8 cellular contexts compared by ENCODE assay signal in the genomic region with DNA sequence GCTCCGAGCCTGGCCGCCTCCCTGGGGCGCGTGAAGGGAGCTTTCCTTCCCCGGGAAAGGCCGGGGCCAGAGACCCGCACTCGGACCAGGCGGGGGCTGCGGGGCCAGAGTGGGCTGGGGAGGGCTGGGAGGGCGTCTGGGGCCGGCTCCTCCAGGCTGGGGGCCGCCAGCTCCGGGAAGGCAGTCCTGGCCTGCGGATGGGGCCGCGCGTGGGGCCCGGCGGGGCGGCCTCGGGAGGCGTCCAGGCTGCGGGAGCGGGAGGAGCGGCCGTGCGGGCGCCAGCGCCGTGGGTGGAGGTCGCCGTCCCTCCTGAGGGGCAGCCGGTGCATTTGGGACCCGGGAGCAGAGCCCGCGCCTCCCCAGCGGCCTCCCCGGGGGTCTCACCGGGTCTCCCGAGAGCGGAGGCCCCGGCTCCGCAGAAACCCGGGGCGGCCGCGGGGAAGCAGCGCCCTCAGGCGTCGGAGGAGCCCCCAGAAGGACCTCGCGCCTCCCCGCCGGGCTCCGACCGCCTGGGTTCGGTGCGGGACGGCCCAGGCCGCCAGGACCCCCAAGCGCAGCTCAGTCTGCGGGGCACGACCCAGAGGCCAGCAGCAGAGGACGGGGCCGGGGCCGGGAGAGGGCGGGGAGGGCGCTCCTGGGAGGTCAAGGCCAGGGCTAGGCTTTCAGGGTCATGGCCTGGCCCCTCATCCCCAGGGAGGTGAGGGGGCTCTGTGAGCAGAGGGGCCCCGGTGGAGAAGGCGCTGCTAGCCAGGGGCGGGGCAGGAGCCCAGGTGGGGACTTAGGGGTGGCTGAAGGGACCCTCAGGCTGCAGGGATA. TPM values are rescaled to one million over a fixed set of nuclear protein-coding genes. Genes with fewer than 3 reads are reported as not detected.
A peak's percentile ranks its signal among the peaks of the same experiment; 100 is the strongest.
DNase-seq lines count a peak whose midpoint lies in the region; ATAC-seq and TF ChIP-seq lines count a peak whose summit lies in the region.

No MANE protein-coding gene starts in this region.

- WGBS in transverse colon (ENCODE audit: low coverage in 1 of 2), 2 donors = 1% methylated on average over 51 of the region's 72 CpGs; no CpG with 5 or more reads in 1 of the 2 donors

- in situ Hi-C loops in transverse colon (cut with MboI; ENCODE audit: low pct_ligation_motif_present in 1 of 4, low pct_unique_long_range_greater_than_20kb in 1 of 4, low sequenced_read_pairs in 3 of 4) = loop anchor here in 1 of 4 donors (10.0 to 25.0 kb wide), 2 partner anchors 48 to 120 kb away; a partner anchor contains a TSS

- H3K4me3 Mint-ChIP-seq in HFFc6 = no peak overlapping the region
- H3K4me3 Mint-ChIP-seq in naive B cell = peak overlapping the region; percentile 83 to 98 (median 96)

- DNase-seq in AG08395 (ENCODE audit: low spot score) (peak; percentile 70), HFFc6 (no peak), naive B cell (peak; percentile 75), transverse colon (peak; percentile 47), DMS153 treated with DMSO at 0.1 percent for 48 hours (lab: John Stamatoyannopoulos, UW; ENCODE audit: unreplicated experiment) (no peak), NCI-H187 treated with DMSO at 0.1 percent for 48 hours (lab: John Stamatoyannopoulos, UW) (no peak)
- peak; percentile 72 to 73 for DNase-seq in activated CD4-positive, alpha-beta T cell treated with anti-CD3 and anti-CD28 coated beads for 4 hours
- peak; percentile 68 for DNase-seq in effector CD4-positive, alpha-beta T cell

- H3K27me3 ChIP-seq in transverse colon = peaks cover 69% of the 10 kb centered on the region

- peak overlapping the region in 2 of 4 donors; percentile 19 to 49 for H3K27ac ChIP-seq in transverse colon

- TF ChIP-seq EP300 in transverse colon (IDR thresholded peaks at IDR 0.05; ENCODE audit: low read depth) = no peak

- H3K36me3 Mint-ChIP-seq in HFFc6 (ENCODE audit: low read depth) (no peaks in the 10 kb centered on the region), naive B cell (no peaks in the 10 kb centered on the region)

- H3K27me3 Mint-ChIP-seq in HFFc6 (ENCODE audit: insufficient read depth) = peaks cover 13% of the 10 kb centered on the region
- H3K27me3 Mint-ChIP-seq in naive B cell = no peaks in the 10 kb centered on the region

- no peaks in the 10 kb centered on the region for H3K36me3 ChIP-seq in transverse colon

- peaks cover 29% of the 10 kb centered on the region for H3K4me1 Mint-ChIP-seq in HFFc6 (ENCODE audit: low read depth)
- H3K4me1 Mint-ChIP-seq in naive B cell = peaks cover 45 to 63% (median 53%) of the 10 kb centered on the region in 3 donors

- no peaks in the 10 kb centered on the region for H3K9me3 ChIP-seq in transverse colon

- peak; percentile 52 to 57 for ATAC-seq in naive B cell (ENCODE audit: low read depth in 2 of 2)

- TF ChIP-seq CTCF in HFFc6 (IDR thresholded peaks at IDR 0.05) (peak; percentile 64), transverse colon (IDR thresholded peaks at IDR 0.05) (peak; percentile 26 to 59 (median 40))

- peaks cover 10 to 31% (median 25%) of the 10 kb centered on the region in 4 donors for H3K4me1 ChIP-seq in transverse colon

- intact Hi-C loops in transverse colon (cut with DNase I; ENCODE audit: low total_unique reads) = no loop called here

- no peak for TF ChIP-seq POLR2A in transverse colon (IDR thresholded peaks at IDR 0.05)

- no peaks in the 10 kb centered on the region; the same call in none of the 2 replicates for H3K9me3 Mint-ChIP-seq in HFFc6
- peaks cover 0 to 3% (median 0%) of the 10 kb centered on the region in 7 donors for H3K9me3 Mint-ChIP-seq in naive B cell

- H3K27ac Mint-ChIP-seq in HFFc6 (no peak overlapping the region), naive B cell (peak overlapping the region in 1 of 6 donors; percentile 97)

- H3K4me3 ChIP-seq in transverse colon = peak overlapping the region in 3 of 4 donors; percentile 36 to 46 (median 44)

RNA-seq across cellular contexts. Expression of a gene that starts 7.3 kb away (rescaled TPM):
- total RNA-seq in HFFc6 (2021; fragmentation: NEBNext Ultra II Directional; extraction: Animal tissue kit (Norgen Biotek cat#: 25700)) = 10 to 100 TPM; 27.7 to 34.7 (median 31.5) TPM
- polyA plus RNA-seq in naive B cell (ENCODE audit: low read depth in 6 of 6) = 10 to 100 TPM in 5 of 6 donors, 1 to 10 TPM in 1; 7.8 to 14.2 (median 12.3) TPM
- total RNA-seq in transverse colon = 10 to 100 TPM in 3 of 4 donors, 1 to 10 TPM in 1; 8.1 to 46.0 (median 16.6) TPM

RNA-seq across cellular contexts. Expression of a gene that starts 11.9 kb away (rescaled TPM):
- total RNA-seq in HFFc6 (2021; fragmentation: NEBNext Ultra II Directional; extraction: Animal tissue kit (Norgen Biotek cat#: 25700)) = under 1 TPM in 3 of 6 experiments, not detected in 3; 0.19 to 0.45 (median 0.33) TPM
- polyA plus RNA-seq in naive B cell (ENCODE audit: low read depth in 6 of 6) = 100 to 1,000 TPM; 220 to 346 (median 303) TPM
- 10 to 100 TPM; 14.2 to 32.4 (median 24.9) TPM for total RNA-seq in transverse colon

RNA-seq across cellular contexts. Expression of a gene that starts 59.1 kb away (rescaled TPM):
- total RNA-seq in HFFc6 (2021; fragmentation: NEBNext Ultra II Directional; extraction: Animal tissue kit (Norgen Biotek cat#: 25700)) = 100 to 1,000 TPM; 241 to 290 (median 277) TPM
- polyA plus RNA-seq in naive B cell (ENCODE audit: low read depth in 6 of 6) = 10 to 100 TPM; 28.1 to 43.5 (median 36.1) TPM
- total RNA-seq in transverse colon = 100 to 1,000 TPM; 157 to 552 (median 288) TPM

Comparison
In these comparisons a context has a peak if more than half of its experiments do, and no peak if none do; other contexts are left out.
1. DNase-seq: peak in AG08395 (single experiment), activated CD4-positive, alpha-beta T cell treated with anti-CD3 and anti-CD28 coated beads for 4 hours (2 of 2), effector CD4-positive, alpha-beta T cell (single experiment), naive B cell (single experiment) and transverse colon (single experiment); none in HFFc6 (single experiment), DMS153 treated with DMSO at 0.1 percent for 48 hours (single experiment) and NCI-H187 treated with DMSO at 0.1 percent for 48 hours (single experiment).
2. RNA of a gene that starts 11.9 kb away (total RNA-seq): 14.2 to 32.4 TPM in transverse colon; 0.19 to 0.45 TPM in HFFc6; every median in the first group is over 10 times any median in the second.